ENCODE assay signal across 11 cellular contexts in genomic region chr4:5206391-5206790, GRCh38.
DNase-seq lines count a peak whose midpoint lies in the region; ATAC-seq and TF ChIP-seq lines count a peak whose summit lies in the region.
"Had no signal": no experiment of that assay in that cellular context is flagged by ENCODE, and none has a peak within 500 bp of the region (broad histone marks: within the 10 kb centered on the region; RNA-seq: fewer than 3 reads in every experiment).

No MANE protein-coding gene starts in this region.

- TF ChIP-seq CTCF in kidney epithelial cell (IDR thresholded peaks at IDR 0.05; ENCODE audit: insufficient read depth, low read length, poor library complexity, severe bottlenecking) (no peak), OCI-LY7 (conservative IDR thresholded peaks at IDR 0.05; ENCODE audit: low read length) (no peak)

- no peaks in the 10 kb centered on the region for H3K36me3 ChIP-seq in HUES48 (ENCODE audit: control insufficient read depth, insufficient read depth, low read length)
- no peaks in the 10 kb centered on the region for H3K36me3 ChIP-seq in kidney epithelial cell (ENCODE audit: control insufficient read depth, insufficient read depth, low read length)
- no peaks in the 10 kb centered on the region for H3K36me3 ChIP-seq in OCI-LY7 (ENCODE audit: insufficient read depth, low read length)
- H3K36me3 ChIP-seq: ascending aorta, lower lobe of right lung had no signal

- H3K27me3 ChIP-seq in HUES48 (ENCODE audit: control insufficient read depth, insufficient read depth, low read length) = no peaks in the 10 kb centered on the region
- no peaks in the 10 kb centered on the region for H3K27me3 ChIP-seq in kidney epithelial cell (ENCODE audit: control insufficient read depth, insufficient read depth, low read length)
- H3K27me3 ChIP-seq: ascending aorta had no signal

- no TSS peak for BruUV-seq in OCI-LY7 (replicated peaks; lab: Mats Ljungman, UMichigan)

- ATAC-seq in GM21723 (IDR thresholded peaks at IDR 0.05; ENCODE audit: unreplicated experiment) = no peak
- ATAC-seq: lower lobe of right lung had no signal

- intact Hi-C loops in OCI-LY7 (cut with micrococcal nuclease; ENCODE audit: unreplicated experiment) = no loop called here

- no peaks in the 10 kb centered on the region for H4K20me1 ChIP-seq in OCI-LY7 (ENCODE audit: insufficient read depth, low read length)

- no peak overlapping the region for H2AFZ ChIP-seq in OCI-LY7 (ENCODE audit: low read length)

- CTCF ChIA-PET in OCI-LY7 (lab: Charles Lee; ENCODE audit: unreplicated experiment) = no interaction called here

- H3K9me3 ChIP-seq in HUES48 (ENCODE audit: control insufficient read depth, insufficient read depth, low read length) (no peaks in the 10 kb centered on the region), OCI-LY7 (ENCODE audit: low read length) (no peaks in the 10 kb centered on the region)
- H3K9me3 ChIP-seq: ascending aorta, lower lobe of right lung had no signal

- peaks cover 27% of the 10 kb centered on the region for H3K4me1 ChIP-seq in HUES48 (ENCODE audit: control insufficient read depth, insufficient read depth, low read length)
- H3K4me1 ChIP-seq in OCI-LY7 (ENCODE audit: insufficient read depth, low read length, poor library complexity, severe bottlenecking) = no peaks in the 10 kb centered on the region
- H3K4me1 ChIP-seq: ascending aorta, lower lobe of right lung had no signal

- no peaks in the 10 kb centered on the region for H3K9me2 ChIP-seq in OCI-LY7 (ENCODE audit: insufficient read depth, low read length)

- H3K27ac ChIP-seq in HUES48 (ENCODE audit: low read depth, low read length) (peak overlapping the region; percentile 14), OCI-LY7 (ENCODE audit: low read depth, low read length, poor library complexity, severe bottlenecking) (no peak overlapping the region)
- H3K27ac ChIP-seq: ascending aorta, lower lobe of right lung had no signal

- no peak overlapping the region for H3K9ac ChIP-seq in HUES48 (ENCODE audit: low read depth, low read length)

- POLR2A ChIA-PET in OCI-LY7 (lab: Charles Lee) = no interaction called here

- no peaks in the 10 kb centered on the region for H3K79me2 ChIP-seq in OCI-LY7 (ENCODE audit: insufficient read depth, low read depth, low read length)

- peak; percentile 37 for DNase-seq in ACHN
- peak in 55 of 58 donors; percentile 2 to 89 (median 63) for DNase-seq in anterior cingulate cortex (lab: John Stamatoyannopoulos, UW)
- peak; percentile 61 for DNase-seq in kidney epithelial cell (ENCODE audit: low read depth)
- no peak for DNase-seq in OCI-LY7 (ENCODE audit: low spot score)
- DNase-seq in stimulated activated naive CD4-positive, alpha-beta T cell (lab: John Stamatoyannopoulos, UW) = no peak
- DNase-seq in COLO668 (lab: John Stamatoyannopoulos, UW; ENCODE audit: unreplicated experiment) = no peak
- DNase-seq: DMS79, lower lobe of right lung had no signal

- H3K4me3 ChIP-seq in HUES48 (ENCODE audit: low read depth, low read length) = no peak overlapping the region
- no peak overlapping the region for H3K4me3 ChIP-seq in kidney epithelial cell (ENCODE audit: low read depth, low read length)
- no peak overlapping the region for H3K4me3 ChIP-seq in OCI-LY7 (ENCODE audit: low read depth, low read length, poor library complexity, severe bottlenecking)
- H3K4me3 ChIP-seq: ascending aorta, lower lobe of right lung had no signal

- in situ Hi-C loops in ACHN (cut with HindIII; ENCODE audit: low pct_ligation_motif_present, low pct_unique_long_range_greater_than_20kb, low sequenced_read_pairs) = no loop called here

- no peak overlapping the region for H3K4me2 ChIP-seq in OCI-LY7 (ENCODE audit: low read length)

Comparison
In these comparisons a context has a peak if more than half of its experiments do, and no peak if none do; other contexts are left out.
1. DNase-seq: peak in ACHN (single experiment), anterior cingulate cortex (55 of 58) and kidney epithelial cell (single experiment); none in OCI-LY7 (single experiment), stimulated activated naive CD4-positive, alpha-beta T cell (0 of 6) and COLO668 (single experiment).